In genomic region chr17:6161456-6161855, GRCh38 we compare ENCODE assay signal across 21 cellular contexts.
"Had no signal": no experiment of that assay in that cellular context is flagged by ENCODE, and none has a peak within 500 bp of the region (broad histone marks: within the 10 kb centered on the region; RNA-seq: fewer than 3 reads in every experiment).

No MANE protein-coding gene starts in this region.

- H3K4me1 Mint-ChIP-seq: activated CD4-positive, alpha-beta T cell treated with anti-CD3 and anti-CD28 coated beads, Interleukin-2, amount 10 ng/mL, durations not matched to agents 24 days and 14 days; stimulated activated memory B cell treated with anti-CD40 and anti-IgM and Interleukin-4, amounts not matched to agents 10 μg/mL and 1 μg/mL and 100 μg/mL, for 72 hours had no signal

- H3K4me3 Mint-ChIP-seq: activated CD4-positive, alpha-beta T cell treated with anti-CD3 and anti-CD28 coated beads, Interleukin-2, amount 10 ng/mL, durations not matched to agents 24 days and 14 days; activated CD8-positive, alpha-beta T cell treated with anti-CD3 and anti-CD28 coated beads, Interleukin-2, amount 10 ng/mL, durations not matched to agents 7 days and 5 days; activated T-cell treated with anti-CD3 and anti-CD28 coated beads, Interleukin-2, amount 50 U/mL, for 24 hours; mesothelial cell of epicardium; natural killer cell treated with Interleukin-12 subunit alpha and Interleukin-12 subunit beta and Interleukin-15 and Interleukin-18, amount 100 ng/mL, for 72 hours; stimulated activated memory B cell treated with anti-CD40 and anti-IgM and Interleukin-4, amounts not matched to agents 10 μg/mL and 1 μg/mL and 100 μg/mL, for 72 hours; type B pancreatic cell had no signal

- H3K9me3 Mint-ChIP-seq: activated CD4-positive, alpha-beta T cell treated with anti-CD3 and anti-CD28 coated beads, Interleukin-2, amount 10 ng/mL, durations not matched to agents 24 days and 14 days; activated naive CD4-positive, alpha-beta T cell treated with anti-CD3 and anti-CD28 coated beads, Interleukin-2, amount 50 U/mL, for 72 hours; activated T-cell treated with anti-CD3 and anti-CD28 coated beads, Interleukin-2, amount 50 U/mL, for 24 hours; mesothelial cell of epicardium; natural killer cell treated with Interleukin-12 subunit alpha and Interleukin-12 subunit beta and Interleukin-15 and Interleukin-18, amount 100 ng/mL, for 72 hours; stimulated activated memory B cell treated with anti-CD40 and anti-IgM and Interleukin-4, amounts not matched to agents 10 μg/mL and 1 μg/mL and 100 μg/mL, for 72 hours; type B pancreatic cell had no signal

- ATAC-seq: activated CD8-positive, alpha-beta T cell treated with anti-CD3 and anti-CD28 coated beads, Interleukin-2, amount 10 ng/mL, durations not matched to agents 7 days and 5 days; activated naive CD4-positive, alpha-beta T cell treated with anti-CD3 and anti-CD28 coated beads, Interleukin-2, amount 50 U/mL, for 72 hours; natural killer cell treated with Interleukin-12 subunit alpha and Interleukin-12 subunit beta and Interleukin-15 and Interleukin-18, amount 100 ng/mL, for 72 hours; stimulated activated memory B cell treated with anti-CD40 and anti-IgM and Interleukin-4, amounts not matched to agents 10 μg/mL and 1 μg/mL and 100 μg/mL, for 72 hours had no signal

- H3K36me3 ChIP-seq: adrenal gland, cardiac muscle cell, spleen had no signal

- H3K36me3 Mint-ChIP-seq: activated naive CD4-positive, alpha-beta T cell treated with anti-CD3 and anti-CD28 coated beads, Interleukin-2, amount 50 U/mL, for 72 hours; mesothelial cell of epicardium; natural killer cell treated with Interleukin-12 subunit alpha and Interleukin-12 subunit beta and Interleukin-15 and Interleukin-18, amount 100 ng/mL, for 72 hours; stimulated activated memory B cell treated with anti-CD40 and anti-IgM and Interleukin-4, amounts not matched to agents 10 μg/mL and 1 μg/mL and 100 μg/mL, for 72 hours; type B pancreatic cell had no signal

- H3K9me3 ChIP-seq: adrenal gland, spleen, testis had no signal

- H3K4me1 ChIP-seq: adrenal gland, testis had no signal

- H3K27ac Mint-ChIP-seq: activated CD4-positive, alpha-beta T cell treated with anti-CD3 and anti-CD28 coated beads, Interleukin-2, amount 10 ng/mL, durations not matched to agents 24 days and 14 days; activated CD8-positive, alpha-beta T cell treated with anti-CD3 and anti-CD28 coated beads, Interleukin-2, amount 10 ng/mL, durations not matched to agents 7 days and 5 days; activated naive CD4-positive, alpha-beta T cell treated with anti-CD3 and anti-CD28 coated beads, Interleukin-2, amount 50 U/mL, for 72 hours; activated T-cell treated with anti-CD3 and anti-CD28 coated beads, Interleukin-2, amount 50 U/mL, for 24 hours; mesothelial cell of epicardium; natural killer cell treated with Interleukin-12 subunit alpha and Interleukin-12 subunit beta and Interleukin-15 and Interleukin-18, amount 100 ng/mL, for 72 hours; stimulated activated memory B cell treated with anti-CD40 and anti-IgM and Interleukin-4, amounts not matched to agents 10 μg/mL and 1 μg/mL and 100 μg/mL, for 72 hours; type B pancreatic cell had no signal

- DNase-seq: activated CD4-positive, alpha-beta T cell treated with anti-CD3 and anti-CD28 coated beads, Interleukin-2, amount 10 ng/mL, durations not matched to agents 24 days and 14 days; activated CD8-positive, alpha-beta T cell treated with anti-CD3 and anti-CD28 coated beads, Interleukin-2, amount 10 ng/mL, durations not matched to agents 7 days and 5 days; activated effector memory CD4-positive, alpha-beta T cell treated with anti-CD3 and anti-CD28 coated beads, Interleukin-2, amount 50 U/mL, for 16 hours; activated T-cell treated with anti-CD3 and anti-CD28 coated beads, Interleukin-2, amount 50 U/mL, for 24 hours; adrenal gland; dermis blood vessel endothelial cell; effector memory CD4-positive, alpha-beta T cell; foreskin fibroblast; hypothalamus; nucleus accumbens; spleen; stimulated activated CD4-positive, alpha-beta T cell treated with anti-CD3 and anti-CD28 coated beads, Interleukin-4, amount 100 ng/mL, for 4 hours; T-helper 9 cell; testis had no signal

- H3K27ac ChIP-seq: adrenal gland, cardiac muscle cell, spleen, testis had no signal

- H3K4me3 ChIP-seq: adrenal gland, cardiac muscle cell, lung, spleen, testis had no signal

- H3K27me3 Mint-ChIP-seq: activated CD4-positive, alpha-beta T cell treated with anti-CD3 and anti-CD28 coated beads, Interleukin-2, amount 10 ng/mL, durations not matched to agents 24 days and 14 days had no signal

- H3K27me3 ChIP-seq: adrenal gland, cardiac muscle cell, testis had no signal
